1 cellular context compared by ENCODE assay signal in genomic region chr9:125261501-125262216, GRCh38.
A peak's percentile ranks its signal among the peaks of the same experiment; 100 is the strongest.
TF ChIP-seq lines count a peak whose summit lies in the region.

Gene GAPVD1 (plus strand): TSS chr9:125261826. CDS start chr9:125298922, 37,096 bp downstream.

TF ChIP-seq in HEK293, 187 proteins besides CTCF, POLR2A, EP300 and RAD21 (continued from another document and continues in another):
- TF ChIP-seq PRDM10 (tag by site-specific recombination; IDR thresholded peaks at IDR 0.05) (no peak; the same call in 1 of the 2 replicates), ZNF114 (tag by site-specific recombination; IDR thresholded peaks at IDR 0.05) (no peak), ZNF596 (tag by site-specific recombination; IDR thresholded peaks at IDR 0.05) (no peak), ZNF843 (tag by site-specific recombination; IDR thresholded peaks at IDR 0.05) (no peak), ZNF2 (tag by site-specific recombination; IDR thresholded peaks at IDR 0.05) (peak; percentile 30; the same call in 1 of the 2 replicates), HOXC10 (CRISPR knock-in tag; IDR thresholded peaks at IDR 0.05) (0 out of 2 replicates have a peak, but pooled peaks have one; percentile 63), ZNF785 (tag by site-specific recombination; IDR thresholded peaks at IDR 0.05) (no peak), ZNF514 (tag by site-specific recombination; IDR thresholded peaks at IDR 0.05) (no peak), KLF7 (tag by site-specific recombination; IDR thresholded peaks at IDR 0.05; ENCODE audit: borderline replicate concordance) (no peak), SALL2 (tag by site-specific recombination; IDR thresholded peaks at IDR 0.05; ENCODE audit: borderline replicate concordance) (no peak), ZNF561 (tag by site-specific recombination; IDR thresholded peaks at IDR 0.05; ENCODE audit: borderline replicate concordance) (0 out of 2 replicates have a peak, but pooled peaks have one; percentile 31), ZNF624 (tag by site-specific recombination; IDR thresholded peaks at IDR 0.05) (no peak), HOXD13 (CRISPR knock-in tag; IDR thresholded peaks at IDR 0.05; ENCODE audit: borderline replicate concordance) (no peak), ZNF184 (tag by site-specific recombination; IDR thresholded peaks at IDR 0.05) (no peak), ZNF518A (tag by site-specific recombination; conservative IDR thresholded peaks at IDR 0.05; ENCODE audit: low read depth) (peak; percentile 71), ZBTB17 (tag by site-specific recombination; IDR thresholded peaks at IDR 0.05) (peak; percentile 57; the same call in 1 of the 2 replicates), ZNF707 (tag by site-specific recombination; IDR thresholded peaks at IDR 0.05) (no peak), ZNF670 (tag by site-specific recombination; IDR thresholded peaks at IDR 0.05; ENCODE audit: low read depth) (no peak), ZEB2 (tag by site-specific recombination; IDR thresholded peaks at IDR 0.05) (0 out of 2 replicates have a peak, but pooled peaks have one; percentile 28), EGR2 (tag by site-specific recombination; IDR thresholded peaks at IDR 0.05; ENCODE audit: low read depth) (peak; percentile 39; the same call in 1 of the 2 replicates), ZNF335 (tag by site-specific recombination; conservative IDR thresholded peaks at IDR 0.05) (peak; percentile 91), ZNF777 (tag by site-specific recombination; IDR thresholded peaks at IDR 0.05; ENCODE audit: borderline replicate concordance) (no peak), ZNF701 (tag by site-specific recombination; IDR thresholded peaks at IDR 0.05) (no peak), ZNF26 (tag by site-specific recombination; IDR thresholded peaks at IDR 0.05) (no peak), INSM2 (tag by site-specific recombination; IDR thresholded peaks at IDR 0.05) (no peak), HIC1 (tag by site-specific recombination; IDR thresholded peaks at IDR 0.05) (no peak), ZNF548 (tag by site-specific recombination; IDR thresholded peaks at IDR 0.05) (no peak), ZNF558 (tag by site-specific recombination; IDR thresholded peaks at IDR 0.05) (no peak), ZNF433 (tag by site-specific recombination; IDR thresholded peaks at IDR 0.05; ENCODE audit: low read depth) (no peak), ZSCAN18 (tag by site-specific recombination; IDR thresholded peaks at IDR 0.05) (no peak), ZNF121 (tag by site-specific recombination; IDR thresholded peaks at IDR 0.05) (no peak), ZNF19 (tag by site-specific recombination; IDR thresholded peaks at IDR 0.05; ENCODE audit: low read depth) (no peak), PRDM2 (tag by site-specific recombination; IDR thresholded peaks at IDR 0.05; ENCODE audit: borderline replicate concordance) (no peak), ZNF544 (tag by site-specific recombination; IDR thresholded peaks at IDR 0.05) (no peak), ZNF629 (tag by site-specific recombination; IDR thresholded peaks at IDR 0.05) (0 out of 2 replicates have a peak, but pooled peaks have one; percentile 27)
